In genomic region chr7:68783671-68784070, GRCh38 we compare ENCODE assay signal across 16 cellular contexts.
"Had no signal": no experiment of that assay in that cellular context is flagged by ENCODE, and none has a peak within 500 bp of the region (broad histone marks: within the 10 kb centered on the region; RNA-seq: fewer than 3 reads in every experiment).

No MANE protein-coding gene starts in this region.

- H3K36me3 ChIP-seq: breast epithelium, gastroesophageal sphincter, heart right ventricle, left lung, transverse colon, vagina had no signal

- H3K4me1 ChIP-seq: breast epithelium, gastroesophageal sphincter, heart right ventricle, left lung, psoas muscle, transverse colon, vagina had no signal

- ATAC-seq: activated CD8-positive, alpha-beta T cell treated with anti-CD3 and anti-CD28 coated beads, Interleukin-2, amount 10 ng/mL, durations not matched to agents 7 days and 5 days; gastroesophageal sphincter; heart right ventricle; left lung; natural killer cell treated with Interleukin-12 subunit alpha and Interleukin-12 subunit beta and Interleukin-15 and Interleukin-18, amount 100 ng/mL, for 72 hours; psoas muscle; sciatic nerve; stimulated activated naive CD8-positive, alpha-beta T cell treated with anti-CD3 and anti-CD28 coated beads, Interleukin-15, Interleukin-2, amounts not matched to agents 100 U/mL and 50 U/mL, for 24 hours; T-helper 17 cell had no signal

- H3K9me3 ChIP-seq: breast epithelium, gastroesophageal sphincter, heart right ventricle, psoas muscle, transverse colon, vagina had no signal

- H3K4me3 ChIP-seq: breast epithelium, gastroesophageal sphincter, heart right ventricle, left lung, psoas muscle, transverse colon, vagina had no signal

- DNase-seq: activated CD4-positive, alpha-beta T cell treated with anti-CD3 and anti-CD28 coated beads for 48 hours; activated CD8-positive, alpha-beta memory T cell treated with anti-CD3 and anti-CD28 coated beads, Interleukin-2, amount 50 U/mL, for 4 hours; activated CD8-positive, alpha-beta T cell treated with anti-CD3 and anti-CD28 coated beads, Interleukin-2, amount 10 ng/mL, durations not matched to agents 7 days and 5 days; activated naive CD8-positive, alpha-beta T cell treated with anti-CD3 and anti-CD28 coated beads for 36 hours; anterior cingulate cortex; heart right ventricle; left lung; psoas muscle; stimulated activated naive CD8-positive, alpha-beta T cell treated with anti-CD3 and anti-CD28 coated beads, Interleukin-15, Interleukin-2, amounts not matched to agents 100 U/mL and 50 U/mL, for 24 hours; T-helper 17 cell; transverse colon had no signal

- H3K27me3 ChIP-seq: breast epithelium, gastroesophageal sphincter, left lung, transverse colon, vagina had no signal

- H3K27ac ChIP-seq: breast epithelium, gastroesophageal sphincter, heart right ventricle, left lung, psoas muscle, transverse colon, vagina had no signal
